ENCODE assay signal across 1 cellular context in genomic region chr22:37801946-37802309, GRCh38.
A peak's percentile ranks its signal among the peaks of the same experiment; 100 is the strongest.
TF ChIP-seq lines count a peak whose summit lies in the region.

No MANE protein-coding gene starts in this region.

TF ChIP-seq in K562, 482 proteins besides CTCF, POLR2A, EP300 and RAD21 (continued from another document):
- TF ChIP-seq E4F1 (CRISPR knock-in tag; IDR thresholded peaks at IDR 0.05; ENCODE audit: borderline replicate concordance) (no peak), TRIM28 (IDR thresholded peaks at IDR 0.05) (no peak), MCM2 (IDR thresholded peaks at IDR 0.05; ENCODE audit: low read depth) (no peak), COPS2 (conservative IDR thresholded peaks at IDR 0.05) (no peak), ZNF311 (CRISPR knock-in tag; IDR thresholded peaks at IDR 0.05) (no peak), MNT (conservative IDR thresholded peaks at IDR 0.05) (peak; percentile 13 to 14; a peak in 2 of 4 replicates), ZKSCAN1 (IDR thresholded peaks at IDR 0.05; ENCODE audit: low read depth, low read length) (no peak), ZNF57 (CRISPR knock-in tag; IDR thresholded peaks at IDR 0.05) (no peak), SP1 (CRISPR knock-in tag; IDR thresholded peaks at IDR 0.05) (0 out of 2 replicates have a peak, but pooled peaks have one; percentile 2), SPI1 (IDR thresholded peaks at IDR 0.05; ENCODE audit: borderline replicate concordance, low read depth, low read length) (no peak), HINFP (tag; conservative IDR thresholded peaks at IDR 0.05; ENCODE audit: low read depth) (no peak), ILK (tag; IDR thresholded peaks at IDR 0.05; ENCODE audit: borderline replicate concordance, low read depth) (no peak), USF2 (CRISPR knock-in tag; IDR thresholded peaks at IDR 0.05) (peak; percentile 53), MLLT1 (IDR thresholded peaks at IDR 0.05) (no peak), SRSF7 (optimal IDR thresholded peaks at IDR 0.05; ENCODE audit: low read depth, low read length) (no peak), PHB (CRISPR knock-in tag; IDR thresholded peaks at IDR 0.05) (no peak), GTF3C2 (IDR thresholded peaks at IDR 0.05; ENCODE audit: borderline replicate concordance, extremely low read depth, insufficient read length) (no peak), NFIX (CRISPR knock-in tag; IDR thresholded peaks at IDR 0.05; ENCODE audit: low read depth) (no peak), BACH1 (tag; IDR thresholded peaks at IDR 0.05) (no peak), RREB1 (CRISPR knock-in tag; IDR thresholded peaks at IDR 0.05) (no peak), RAD51 (IDR thresholded peaks at IDR 0.05; ENCODE audit: borderline replicate concordance, low read depth) (peak; percentile 46; the same call in 1 of the 2 replicates), HOXB6 (CRISPR knock-in tag; IDR thresholded peaks at IDR 0.05; ENCODE audit: borderline replicate concordance) (no peak), JUND (IDR thresholded peaks at IDR 0.05; ENCODE audit: borderline replicate concordance, low read depth, low read length) (no peak), JUND (tag; IDR thresholded peaks at IDR 0.05; ENCODE audit: borderline replicate concordance, low read depth, low read length) (no peak), ARID3B (CRISPR knock-in tag; IDR thresholded peaks at IDR 0.05; ENCODE audit: borderline replicate concordance) (no peak), MAX (CRISPR knock-in tag; IDR thresholded peaks at IDR 0.05) (peak; percentile 47), ZBTB5 (IDR thresholded peaks at IDR 0.05) (no peak), TFE3 (CRISPR knock-in tag; IDR thresholded peaks at IDR 0.05) (peak; percentile 35)
TF ChIP-seq in K562: peak in this region for 11.
